1 cellular context compared by ENCODE assay signal in genomic region chr6:304833-305370, GRCh38.
TF ChIP-seq lines count a peak whose summit lies in the region.

No MANE protein-coding gene starts in this region.

TF ChIP-seq in SK-N-SH, 30 proteins besides CTCF, POLR2A, EP300 and RAD21 (continued from another document):
- TF ChIP-seq, protein P1, sequence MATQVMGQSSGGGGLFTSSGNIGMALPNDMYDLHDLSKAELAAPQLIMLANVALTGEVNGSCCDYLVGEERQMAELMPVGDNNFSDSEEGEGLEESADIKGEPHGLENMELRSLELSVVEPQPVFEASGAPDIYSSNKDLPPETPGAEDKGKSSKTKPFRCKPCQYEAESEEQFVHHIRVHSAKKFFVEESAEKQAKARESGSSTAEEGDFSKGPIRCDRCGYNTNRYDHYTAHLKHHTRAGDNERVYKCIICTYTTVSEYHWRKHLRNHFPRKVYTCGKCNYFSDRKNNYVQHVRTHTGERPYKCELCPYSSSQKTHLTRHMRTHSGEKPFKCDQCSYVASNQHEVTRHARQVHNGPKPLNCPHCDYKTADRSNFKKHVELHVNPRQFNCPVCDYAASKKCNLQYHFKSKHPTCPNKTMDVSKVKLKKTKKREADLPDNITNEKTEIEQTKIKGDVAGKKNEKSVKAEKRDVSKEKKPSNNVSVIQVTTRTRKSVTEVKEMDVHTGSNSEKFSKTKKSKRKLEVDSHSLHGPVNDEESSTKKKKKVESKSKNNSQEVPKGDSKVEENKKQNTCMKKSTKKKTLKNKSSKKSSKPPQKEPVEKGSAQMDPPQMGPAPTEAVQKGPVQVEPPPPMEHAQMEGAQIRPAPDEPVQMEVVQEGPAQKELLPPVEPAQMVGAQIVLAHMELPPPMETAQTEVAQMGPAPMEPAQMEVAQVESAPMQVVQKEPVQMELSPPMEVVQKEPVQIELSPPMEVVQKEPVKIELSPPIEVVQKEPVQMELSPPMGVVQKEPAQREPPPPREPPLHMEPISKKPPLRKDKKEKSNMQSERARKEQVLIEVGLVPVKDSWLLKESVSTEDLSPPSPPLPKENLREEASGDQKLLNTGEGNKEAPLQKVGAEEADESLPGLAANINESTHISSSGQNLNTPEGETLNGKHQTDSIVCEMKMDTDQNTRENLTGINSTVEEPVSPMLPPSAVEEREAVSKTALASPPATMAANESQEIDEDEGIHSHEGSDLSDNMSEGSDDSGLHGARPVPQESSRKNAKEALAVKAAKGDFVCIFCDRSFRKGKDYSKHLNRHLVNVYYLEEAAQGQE (IDR thresholded peaks at IDR 0.05; ENCODE audit: low read depth, low read length), result no peak
- TF ChIP-seq, protein P2, sequence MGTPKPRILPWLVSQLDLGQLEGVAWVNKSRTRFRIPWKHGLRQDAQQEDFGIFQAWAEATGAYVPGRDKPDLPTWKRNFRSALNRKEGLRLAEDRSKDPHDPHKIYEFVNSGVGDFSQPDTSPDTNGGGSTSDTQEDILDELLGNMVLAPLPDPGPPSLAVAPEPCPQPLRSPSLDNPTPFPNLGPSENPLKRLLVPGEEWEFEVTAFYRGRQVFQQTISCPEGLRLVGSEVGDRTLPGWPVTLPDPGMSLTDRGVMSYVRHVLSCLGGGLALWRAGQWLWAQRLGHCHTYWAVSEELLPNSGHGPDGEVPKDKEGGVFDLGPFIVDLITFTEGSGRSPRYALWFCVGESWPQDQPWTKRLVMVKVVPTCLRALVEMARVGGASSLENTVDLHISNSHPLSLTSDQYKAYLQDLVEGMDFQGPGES (IDR thresholded peaks at IDR 0.05; ENCODE audit: low read depth, low read length), result no peak
- TF ChIP-seq SMC3 (IDR thresholded peaks at IDR 0.05; ENCODE audit: low read depth, low read length), result no peak
- TF ChIP-seq RXRA (IDR thresholded peaks at IDR 0.05; ENCODE audit: borderline replicate concordance, low read depth), result no peak
